In the genomic region with DNA sequence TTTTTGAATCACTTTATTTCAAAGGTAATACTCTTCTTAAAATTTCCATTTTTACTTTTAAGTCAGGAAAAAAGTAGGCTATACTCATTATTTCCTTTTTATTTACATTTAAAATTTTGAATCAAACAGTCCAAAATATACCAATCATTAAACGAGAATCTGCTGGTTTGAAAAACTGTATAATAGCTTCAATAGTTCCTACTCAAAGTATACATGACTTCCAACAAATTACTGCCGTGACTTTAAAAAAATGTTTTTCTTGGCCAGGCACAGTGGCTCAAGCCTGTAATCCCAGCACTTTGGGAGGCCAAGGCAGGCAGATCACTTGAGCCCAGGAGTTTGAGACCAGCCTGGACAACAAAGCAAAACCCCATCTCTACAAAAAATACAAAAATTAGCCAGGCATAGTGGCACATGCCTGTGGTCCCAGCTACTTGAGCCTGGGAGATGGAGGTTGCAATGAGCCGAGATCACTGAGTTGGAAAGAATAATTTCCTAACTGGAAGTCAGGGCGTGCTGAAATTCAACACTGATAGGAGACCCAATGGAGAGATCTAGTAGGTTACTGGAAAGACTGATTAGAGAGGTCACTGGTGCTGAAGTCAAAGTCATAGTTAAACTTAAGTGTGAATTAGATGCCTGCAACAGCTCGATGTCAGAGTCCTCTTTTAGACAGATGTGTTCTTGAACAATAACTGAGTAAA, we compare ENCODE assay signal across 1 cellular context.
TF ChIP-seq lines count a peak whose summit lies in the region.

No MANE protein-coding gene starts in this region.

TF ChIP-seq in K562, 482 proteins besides CTCF, POLR2A, EP300 and RAD21:
- TF ChIP-seq ZBTB1 (CRISPR knock-in tag; IDR thresholded peaks at IDR 0.05; ENCODE audit: borderline replicate concordance, low read depth) (no peak), DNMT1 (IDR thresholded peaks at IDR 0.05) (no peak), ZNF263 (CRISPR knock-in tag; IDR thresholded peaks at IDR 0.05; ENCODE audit: borderline replicate concordance) (no peak), RBM17 (IDR thresholded peaks at IDR 0.05; ENCODE audit: borderline replicate concordance, low read depth, low read length) (no peak), BRD9 (IDR thresholded peaks at IDR 0.05; ENCODE audit: low read depth, partially characterized antibody) (no peak), ZFP36 (IDR thresholded peaks at IDR 0.05; ENCODE audit: low read depth, low read length, partially characterized antibody) (no peak), ESRRA (IDR thresholded peaks at IDR 0.05; ENCODE audit: borderline replicate concordance, low read depth) (0 out of 2 replicates have a peak, but pooled peaks have one; percentile 38), YBX1 (IDR thresholded peaks at IDR 0.05) (no peak), ZNF23 (CRISPR knock-in tag; IDR thresholded peaks at IDR 0.05) (no peak), ZFP1 (CRISPR knock-in tag; IDR thresholded peaks at IDR 0.05) (no peak), CBFA2T2 (conservative IDR thresholded peaks at IDR 0.05) (no peak), RUNX1 (IDR thresholded peaks at IDR 0.05; ENCODE audit: low read depth) (no peak), TRIM28 (IDR thresholded peaks at IDR 0.05) (no peak), POLR3G (IDR thresholded peaks at IDR 0.05; ENCODE audit: extremely low read depth, insufficient read length, insufficient replicate concordance) (no peak), CC2D1A (IDR thresholded peaks at IDR 0.05) (peak; percentile 35; the same call in 1 of the 2 replicates)
- TF ChIP-seq, protein P1, sequence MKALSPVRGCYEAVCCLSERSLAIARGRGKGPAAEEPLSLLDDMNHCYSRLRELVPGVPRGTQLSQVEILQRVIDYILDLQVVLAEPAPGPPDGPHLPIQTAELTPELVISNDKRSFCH (CRISPR knock-in tag; IDR thresholded peaks at IDR 0.05) = no peak
- TF ChIP-seq, protein P1 (tag; IDR thresholded peaks at IDR 0.05) = no peak
- TF ChIP-seq, protein P2, sequence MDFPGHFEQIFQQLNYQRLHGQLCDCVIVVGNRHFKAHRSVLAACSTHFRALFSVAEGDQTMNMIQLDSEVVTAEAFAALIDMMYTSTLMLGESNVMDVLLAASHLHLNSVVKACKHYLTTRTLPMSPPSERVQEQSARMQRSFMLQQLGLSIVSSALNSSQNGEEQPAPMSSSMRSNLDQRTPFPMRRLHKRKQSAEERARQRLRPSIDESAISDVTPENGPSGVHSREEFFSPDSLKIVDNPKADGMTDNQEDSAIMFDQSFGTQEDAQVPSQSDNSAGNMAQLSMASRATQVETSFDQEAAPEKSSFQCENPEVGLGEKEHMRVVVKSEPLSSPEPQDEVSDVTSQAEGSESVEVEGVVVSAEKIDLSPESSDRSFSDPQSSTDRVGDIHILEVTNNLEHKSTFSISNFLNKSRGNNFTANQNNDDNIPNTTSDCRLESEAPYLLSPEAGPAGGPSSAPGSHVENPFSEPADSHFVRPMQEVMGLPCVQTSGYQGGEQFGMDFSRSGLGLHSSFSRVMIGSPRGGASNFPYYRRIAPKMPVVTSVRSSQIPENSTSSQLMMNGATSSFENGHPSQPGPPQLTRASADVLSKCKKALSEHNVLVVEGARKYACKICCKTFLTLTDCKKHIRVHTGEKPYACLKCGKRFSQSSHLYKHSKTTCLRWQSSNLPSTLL (IDR thresholded peaks at IDR 0.05) = peak; percentile 58; the same call in 1 of the 2 replicates
- TF ChIP-seq, protein P3, sequence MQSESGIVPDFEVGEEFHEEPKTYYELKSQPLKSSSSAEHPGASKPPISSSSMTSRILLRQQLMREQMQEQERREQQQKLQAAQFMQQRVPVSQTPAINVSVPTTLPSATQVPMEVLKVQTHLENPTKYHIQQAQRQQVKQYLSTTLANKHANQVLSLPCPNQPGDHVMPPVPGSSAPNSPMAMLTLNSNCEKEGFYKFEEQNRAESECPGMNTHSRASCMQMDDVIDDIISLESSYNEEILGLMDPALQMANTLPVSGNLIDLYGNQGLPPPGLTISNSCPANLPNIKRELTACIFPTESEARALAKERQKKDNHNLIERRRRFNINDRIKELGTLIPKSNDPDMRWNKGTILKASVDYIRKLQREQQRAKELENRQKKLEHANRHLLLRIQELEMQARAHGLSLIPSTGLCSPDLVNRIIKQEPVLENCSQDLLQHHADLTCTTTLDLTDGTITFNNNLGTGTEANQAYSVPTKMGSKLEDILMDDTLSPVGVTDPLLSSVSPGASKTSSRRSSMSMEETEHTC (IDR thresholded peaks at IDR 0.05) = no peak
- TF ChIP-seq, protein P4, sequence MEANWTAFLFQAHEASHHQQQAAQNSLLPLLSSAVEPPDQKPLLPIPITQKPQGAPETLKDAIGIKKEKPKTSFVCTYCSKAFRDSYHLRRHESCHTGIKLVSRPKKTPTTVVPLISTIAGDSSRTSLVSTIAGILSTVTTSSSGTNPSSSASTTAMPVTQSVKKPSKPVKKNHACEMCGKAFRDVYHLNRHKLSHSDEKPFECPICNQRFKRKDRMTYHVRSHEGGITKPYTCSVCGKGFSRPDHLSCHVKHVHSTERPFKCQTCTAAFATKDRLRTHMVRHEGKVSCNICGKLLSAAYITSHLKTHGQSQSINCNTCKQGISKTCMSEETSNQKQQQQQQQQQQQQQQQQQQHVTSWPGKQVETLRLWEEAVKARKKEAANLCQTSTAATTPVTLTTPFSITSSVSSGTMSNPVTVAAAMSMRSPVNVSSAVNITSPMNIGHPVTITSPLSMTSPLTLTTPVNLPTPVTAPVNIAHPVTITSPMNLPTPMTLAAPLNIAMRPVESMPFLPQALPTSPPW (CRISPR knock-in tag; IDR thresholded peaks at IDR 0.05) = no peak
- TF ChIP-seq, protein P5, sequence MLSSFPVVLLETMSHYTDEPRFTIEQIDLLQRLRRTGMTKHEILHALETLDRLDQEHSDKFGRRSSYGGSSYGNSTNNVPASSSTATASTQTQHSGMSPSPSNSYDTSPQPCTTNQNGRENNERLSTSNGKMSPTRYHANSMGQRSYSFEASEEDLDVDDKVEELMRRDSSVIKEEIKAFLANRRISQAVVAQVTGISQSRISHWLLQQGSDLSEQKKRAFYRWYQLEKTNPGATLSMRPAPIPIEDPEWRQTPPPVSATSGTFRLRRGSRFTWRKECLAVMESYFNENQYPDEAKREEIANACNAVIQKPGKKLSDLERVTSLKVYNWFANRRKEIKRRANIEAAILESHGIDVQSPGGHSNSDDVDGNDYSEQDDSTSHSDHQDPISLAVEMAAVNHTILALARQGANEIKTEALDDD (IDR thresholded peaks at IDR 0.05) = peak; percentile 66
- TF ChIP-seq, protein P6, sequence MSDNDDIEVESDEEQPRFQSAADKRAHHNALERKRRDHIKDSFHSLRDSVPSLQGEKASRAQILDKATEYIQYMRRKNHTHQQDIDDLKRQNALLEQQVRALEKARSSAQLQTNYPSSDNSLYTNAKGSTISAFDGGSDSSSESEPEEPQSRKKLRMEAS (CRISPR knock-in tag; IDR thresholded peaks at IDR 0.05) = no peak
TF ChIP-seq in K562: peak in this region for 4.
